Comparison of ENCODE assay signal across 21 cellular contexts in genomic region chr13:60311527-60311926, GRCh38.
"Had no signal": no experiment of that assay in that cellular context is flagged by ENCODE, and none has a peak within 500 bp of the region (broad histone marks: within the 10 kb centered on the region; RNA-seq: fewer than 3 reads in every experiment).

No MANE protein-coding gene starts in this region.

- H3K27ac ChIP-seq: ascending aorta, breast epithelium, foreskin keratinocyte, left ventricle myocardium inferior, SK-N-MC, suprapubic skin had no signal

- H3K4me3 ChIP-seq: ascending aorta, breast epithelium, left ventricle myocardium inferior, SK-N-MC, suprapubic skin had no signal

- DNase-seq: activated CD4-positive, alpha-beta T cell treated with anti-CD3 and anti-CD28 coated beads, Interleukin-2, amount 10 ng/mL, durations not matched to agents 7 days and 5 days; activated CD8-positive, alpha-beta memory T cell treated with anti-CD3 and anti-CD28 coated beads, Interleukin-2, amount 10 ng/mL, durations not matched to agents 7 days and 5 days; activated gamma-delta T cell treated with Interleukin-2 at 50 U/mL for 16 hours; activated T-cell treated with anti-CD3 and anti-CD28 coated beads, Interleukin-2, amount 50 U/mL, for 72 hours; effector memory CD4-positive, alpha-beta T cell; foreskin keratinocyte; glutamatergic neuron; hypothalamus; left ventricle myocardium inferior; nucleus accumbens; stimulated activated CD4-positive, alpha-beta T cell treated with anti-CD3 and anti-CD28 coated beads, Interleukin-4, amount 100 ng/mL, for 1 hour; stimulated activated naive CD4-positive, alpha-beta T cell; trophoblast cell had no signal

- ATAC-seq: activated CD8-positive, alpha-beta memory T cell treated with anti-CD3 and anti-CD28 coated beads, Interleukin-2, amount 10 ng/mL, durations not matched to agents 7 days and 5 days; activated T-cell treated with anti-CD3 and anti-CD28 coated beads, Interleukin-2, amount 50 U/mL, for 72 hours; foreskin keratinocyte; natural killer cell treated with Interleukin-12 subunit alpha and Interleukin-12 subunit beta and Interleukin-15 and Interleukin-18, amount 100 ng/mL, for 72 hours; WTC11 had no signal

- H3K36me3 Mint-ChIP-seq: activated CD8-positive, alpha-beta memory T cell treated with anti-CD3 and anti-CD28 coated beads, Interleukin-2, amount 10 ng/mL, durations not matched to agents 7 days and 5 days; memory B cell; natural killer cell treated with Interleukin-12 subunit alpha and Interleukin-12 subunit beta and Interleukin-15 and Interleukin-18, amount 100 ng/mL, for 72 hours; WTC11 had no signal

- H3K9me3 ChIP-seq: ascending aorta, breast epithelium, left ventricle myocardium inferior, suprapubic skin had no signal

- H3K4me1 ChIP-seq: ascending aorta, breast epithelium, foreskin keratinocyte, left ventricle myocardium inferior, suprapubic skin had no signal

- H3K27ac Mint-ChIP-seq: activated CD4-positive, alpha-beta T cell treated with anti-CD3 and anti-CD28 coated beads, Interleukin-2, amount 10 ng/mL, durations not matched to agents 7 days and 5 days; activated CD8-positive, alpha-beta memory T cell treated with anti-CD3 and anti-CD28 coated beads, Interleukin-2, amount 10 ng/mL, durations not matched to agents 7 days and 5 days; activated T-cell treated with anti-CD3 and anti-CD28 coated beads, Interleukin-2, amount 50 U/mL, for 72 hours; dendritic cell treated with granulocyte-macrophage colony-stimulating factor and Interleukin-4, amounts not matched to agents 40 ng/mL and 50 ng/mL, for 4 days; memory B cell; natural killer cell treated with Interleukin-12 subunit alpha and Interleukin-12 subunit beta and Interleukin-15 and Interleukin-18, amount 100 ng/mL, for 72 hours; WTC11 had no signal

- H3K4me1 Mint-ChIP-seq: memory B cell had no signal

- H3K9me3 Mint-ChIP-seq: activated CD4-positive, alpha-beta T cell treated with anti-CD3 and anti-CD28 coated beads, Interleukin-2, amount 10 ng/mL, durations not matched to agents 7 days and 5 days; dendritic cell treated with granulocyte-macrophage colony-stimulating factor and Interleukin-4, amounts not matched to agents 40 ng/mL and 50 ng/mL, for 4 days; memory B cell; natural killer cell treated with Interleukin-12 subunit alpha and Interleukin-12 subunit beta and Interleukin-15 and Interleukin-18, amount 100 ng/mL, for 72 hours had no signal

- H3K4me3 Mint-ChIP-seq: activated CD4-positive, alpha-beta T cell treated with anti-CD3 and anti-CD28 coated beads, Interleukin-2, amount 10 ng/mL, durations not matched to agents 7 days and 5 days; activated CD8-positive, alpha-beta memory T cell treated with anti-CD3 and anti-CD28 coated beads, Interleukin-2, amount 10 ng/mL, durations not matched to agents 7 days and 5 days; activated T-cell treated with anti-CD3 and anti-CD28 coated beads, Interleukin-2, amount 50 U/mL, for 72 hours; dendritic cell treated with granulocyte-macrophage colony-stimulating factor and Interleukin-4, amounts not matched to agents 40 ng/mL and 50 ng/mL, for 4 days; memory B cell; natural killer cell treated with Interleukin-12 subunit alpha and Interleukin-12 subunit beta and Interleukin-15 and Interleukin-18, amount 100 ng/mL, for 72 hours; WTC11 had no signal

- H3K36me3 ChIP-seq: ascending aorta, breast epithelium, left ventricle myocardium inferior, suprapubic skin had no signal

- H3K27me3 ChIP-seq: ascending aorta, breast epithelium, foreskin keratinocyte, suprapubic skin had no signal

- H3K27me3 Mint-ChIP-seq: activated CD8-positive, alpha-beta memory T cell treated with anti-CD3 and anti-CD28 coated beads, Interleukin-2, amount 10 ng/mL, durations not matched to agents 7 days and 5 days; dendritic cell treated with granulocyte-macrophage colony-stimulating factor and Interleukin-4, amounts not matched to agents 40 ng/mL and 50 ng/mL, for 4 days had no signal
